In genomic region chr1:144065299-144066060, GRCh38 we compare ENCODE assay signal across 6 cellular contexts.
DNase-seq lines count a peak whose midpoint lies in the region; ATAC-seq, FAIRE-seq and TF ChIP-seq lines count a peak whose summit lies in the region.
"Not testable (repeated sequence)": the region's sequence is repeated elsewhere in the genome, so short reads cannot be mapped to it uniquely, and the experiment has no call there.

No MANE protein-coding gene starts in this region.

- H3K4me1 ChIP-seq in heart left ventricle; right cardiac atrium (ENCODE audit: control insufficient read depth, insufficient read depth, low read length); lower lobe of right lung; pancreas; thoracic aorta (ENCODE audit: control insufficient read depth in 1 of 2, low read depth in 2 of 2): not testable (repeated sequence)

- H3K4me3 ChIP-seq in heart left ventricle; right cardiac atrium (ENCODE audit: low read length); lower lobe of right lung; pancreas; thoracic aorta: not testable (repeated sequence)

- ATAC-seq in esophagus mucosa (peak; percentile 39), heart left ventricle (peak; percentile 93 to 95 (median 94)), right cardiac atrium (peak; percentile 94 to 97), lower lobe of right lung (peak; percentile 87 to 91), pancreas (peak; percentile 87 to 92 (median 89)), thoracic aorta (ENCODE audit: insufficient number of reproducible peaks, low FRiP score, low read depth) (peak; percentile 98)

- FAIRE-seq in pancreas (lab: Jason Lieb, UNC): not testable (repeated sequence)

- H3K36me3 ChIP-seq in heart left ventricle, lower lobe of right lung, pancreas, thoracic aorta: not testable (repeated sequence)

- WGBS in heart left ventricle, 4 donors: no CpG with 5 or more reads among the region's 5 CpGs
- whole genome bisulfite sequencing in right cardiac atrium: no CpG with 5 or more reads among the region's 5 CpGs
- no CpG with 5 or more reads among the region's 5 CpGs for WGBS in pancreas, 2 donors

- H3K27me3 ChIP-seq in heart left ventricle; right cardiac atrium (ENCODE audit: control insufficient read depth, insufficient read depth); lower lobe of right lung (ENCODE audit: low read depth); pancreas; thoracic aorta (replicated peaks; ENCODE audit: insufficient read depth): not testable (repeated sequence)

- intact Hi-C loops in heart left ventricle (cut with DNase I); right cardiac atrium (cut with DNase I); lower lobe of right lung (cut with DNase I); pancreas (cut with DNase I): not testable (repeated sequence)

- H3K27ac ChIP-seq in heart left ventricle; right cardiac atrium (ENCODE audit: low read length); lower lobe of right lung; pancreas; thoracic aorta: not testable (repeated sequence)

- not testable (repeated sequence) for TF ChIP-seq CTCF in heart left ventricle (IDR thresholded peaks at IDR 0.05); lower lobe of right lung (IDR thresholded peaks at IDR 0.05); pancreas (IDR thresholded peaks at IDR 0.05); thoracic aorta (IDR thresholded peaks at IDR 0.05)

- DNase-seq in heart left ventricle; right cardiac atrium; lower lobe of right lung; pancreas; thoracic aorta (ENCODE audit: low spot score): not testable (repeated sequence)

- not testable (repeated sequence) for TF ChIP-seq POLR2A in heart left ventricle (IDR thresholded peaks at IDR 0.05)

- H3K9me3 ChIP-seq in heart left ventricle; right cardiac atrium (ENCODE audit: control insufficient read depth, low read length); lower lobe of right lung; pancreas; thoracic aorta: not testable (repeated sequence)

Comparison
In these comparisons a context has a peak if more than half of its experiments do, and no peak if none do; other contexts are left out.
1. ATAC-seq: peak in every context shown above with its lines; median percentile 98 in thoracic aorta; 96 in right cardiac atrium; 94 in heart left ventricle; 89 in lower lobe of right lung; 89 in pancreas; 39 in esophagus mucosa.